In genomic region chr16:89333401-89334001, GRCh38 we compare ENCODE assay signal across 1 cellular context.
TF ChIP-seq lines count a peak whose summit lies in the region.

No MANE protein-coding gene starts in this region.

TF ChIP-seq in GM12878, 131 proteins besides CTCF, POLR2A, EP300 and RAD21 (continued from another document):
- TF ChIP-seq YY1 (IDR thresholded peaks at IDR 0.05; ENCODE audit: low read depth, low read length) (peak; percentile 71; the same call in 1 of the 2 replicates), BHLHE40 (IDR thresholded peaks at IDR 0.05; ENCODE audit: borderline replicate concordance in 1 of 2, low read depth in 2 of 2, low read length in 1 of 2) (0 out of 4 replicates have a peak, but pooled peaks of 1 of the 2 experiments have one; percentile 10), IRF4 (IDR thresholded peaks at IDR 0.05; ENCODE audit: low read depth, low read length) (0 out of 2 replicates have a peak, but pooled peaks have one; percentile 47), GATAD2B (conservative IDR thresholded peaks at IDR 0.05; ENCODE audit: low read depth) (peak; percentile 48; the same call in 1 of the 2 replicates), SKIL (IDR thresholded peaks at IDR 0.05; ENCODE audit: low read depth, poor library complexity, severe bottlenecking) (peak; percentile 23), ZNF24 (IDR thresholded peaks at IDR 0.05) (0 out of 2 replicates have a peak, but pooled peaks have one; percentile 21)
